12 cellular contexts compared by ENCODE assay signal in the genomic region with DNA sequence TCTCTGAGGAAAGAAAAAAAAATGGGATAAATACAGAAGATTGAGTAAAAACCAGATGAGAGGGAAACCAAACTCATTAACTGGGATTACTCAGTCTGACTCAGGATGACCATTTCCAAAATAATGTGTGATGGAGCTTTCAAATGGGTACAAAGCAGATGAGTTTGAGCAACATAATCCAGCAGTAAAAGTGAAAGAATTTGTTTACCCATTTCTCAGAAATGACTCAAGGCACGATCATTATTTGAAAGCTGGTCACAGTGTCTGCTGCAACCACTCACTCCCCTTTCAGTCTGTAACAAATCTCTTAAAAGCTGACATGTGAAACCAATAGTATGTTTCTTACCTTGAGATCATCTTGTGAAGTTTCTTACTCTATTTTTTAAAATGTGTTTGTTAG.
DNase-seq lines count a peak whose midpoint lies in the region; ATAC-seq and TF ChIP-seq lines count a peak whose summit lies in the region.
"Had no signal": no experiment of that assay in that cellular context is flagged by ENCODE, and none has a peak within 500 bp of the region (broad histone marks: within the 10 kb centered on the region; RNA-seq: fewer than 3 reads in every experiment).

No MANE protein-coding gene starts in this region.

- H2AK5ac ChIP-seq in trophoblast cell (ENCODE audit: low read length) = no peak overlapping the region

- no peak overlapping the region for H3K9ac ChIP-seq in trophoblast cell (ENCODE audit: low read length)

- H2AFZ ChIP-seq in trophoblast cell (ENCODE audit: insufficient read depth, low read length, poor library complexity) = no peak overlapping the region

- no peak overlapping the region for H4K8ac ChIP-seq in trophoblast cell (ENCODE audit: low read depth, low read length)

- no peak overlapping the region for H2BK5ac ChIP-seq in trophoblast cell (ENCODE audit: low read depth, low read length, poor library complexity)

- H3K4me3 ChIP-seq in brain microvascular endothelial cell (ENCODE audit: low read depth, low read length) = no peak overlapping the region
- no peak overlapping the region for H3K4me3 ChIP-seq in trophoblast cell (ENCODE audit: low read depth, low read length)
- H3K4me3 ChIP-seq: skin epidermis had no signal

- no peak overlapping the region for H3K23ac ChIP-seq in trophoblast cell (ENCODE audit: low read length)

- peak overlapping the region; percentile 16 for H3K27ac ChIP-seq in brain microvascular endothelial cell
- H3K27ac ChIP-seq in trophoblast cell (ENCODE audit: low read depth, low read length) = no peak overlapping the region

- H4K12ac ChIP-seq in trophoblast cell (ENCODE audit: low read depth, low read length) = no peak overlapping the region

- no peak overlapping the region for H2BK12ac ChIP-seq in trophoblast cell (ENCODE audit: low read length)

- ATAC-seq in GM19395 (IDR thresholded peaks at IDR 0.05; ENCODE audit: unreplicated experiment) = no peak

- H3K18ac ChIP-seq in trophoblast cell (ENCODE audit: low read length) = no peak overlapping the region

- WGBS in trophoblast cell (ENCODE audit: extremely low coverage, insufficient coverage, insufficient read length) = no CpG with 5 or more reads among the region's 1 CpG

- peaks cover 2% of the 10 kb centered on the region for H3K9me3 ChIP-seq in trophoblast cell (ENCODE audit: insufficient read depth, low read depth, low read length)

- H3K14ac ChIP-seq in trophoblast cell (ENCODE audit: low read length) = no peak overlapping the region

- H3K79me1 ChIP-seq in trophoblast cell (ENCODE audit: low read length) = no peaks in the 10 kb centered on the region

- no peaks in the 10 kb centered on the region for H3K27me3 ChIP-seq in brain microvascular endothelial cell (replicated peaks)
- H3K27me3 ChIP-seq in trophoblast cell (ENCODE audit: insufficient read depth, low read length) = no peaks in the 10 kb centered on the region

- H3K36me3 ChIP-seq in brain microvascular endothelial cell (replicated peaks) = no peaks in the 10 kb centered on the region
- H3K36me3 ChIP-seq in trophoblast cell (ENCODE audit: control insufficient read depth in 1 of 2, insufficient read depth in 2 of 2, low read length in 2 of 2) = no peaks in the 10 kb centered on the region

- H3K4me1 ChIP-seq in trophoblast cell (ENCODE audit: control insufficient read depth in 1 of 2, insufficient read depth in 2 of 2, low read length in 2 of 2) = no peaks in the 10 kb centered on the region

- no peak overlapping the region for H3K4me2 ChIP-seq in trophoblast cell (ENCODE audit: low read length)

- in situ Hi-C loops in brain microvascular endothelial cell (cut with HindIII; ENCODE audit: low pct_ligation_motif_present, low sequenced_read_pairs) = no loop called here

- H3K79me2 ChIP-seq in trophoblast cell (ENCODE audit: control insufficient read depth, insufficient read depth, low read length, poor library complexity) = no peaks in the 10 kb centered on the region

- H2BK120ac ChIP-seq in trophoblast cell (ENCODE audit: insufficient read depth, low read length, poor library complexity) = no peak overlapping the region

- no peak overlapping the region for H4K91ac ChIP-seq in trophoblast cell (ENCODE audit: low read depth, low read length)

- no peak overlapping the region for H3K4ac ChIP-seq in trophoblast cell (ENCODE audit: low read depth, low read length)

- TF ChIP-seq CTCF in brain microvascular endothelial cell (IDR thresholded peaks at IDR 0.05; ENCODE audit: low read depth, low read length, missing control alignments) = no peak

- DNase-seq in activated CD4-positive, alpha-beta T cell treated with anti-CD3 and anti-CD28 coated beads for 48 hours = peak; percentile 39
- no peak for DNase-seq in activated CD4-positive, alpha-beta T cell treated with anti-CD3 and anti-CD28 coated beads, Interleukin-2, amount 50 U/mL, for 1 hour
- peak; percentile 98 for DNase-seq in HT1080 (ENCODE audit: low read depth)
- DNase-seq in brain microvascular endothelial cell = peak; percentile 48
- peak; percentile 61 to 88 for DNase-seq in trophoblast cell
- no peak for DNase-seq in germinal center (ENCODE audit: low spot score)
- DNase-seq in iPS-NIHi7 (ENCODE audit: extremely low spot score) = no peak
- DNase-seq: activated B cell treated with CpG ODN at 0.5 μM for 24 hours, AML-193, NCI-H526 treated with DMSO at 0.1 percent for 48 hours had no signal

Comparison
In these comparisons a context has a peak if more than half of its experiments do, and no peak if none do; other contexts are left out.
1. DNase-seq: peak in activated CD4-positive, alpha-beta T cell treated with anti-CD3 and anti-CD28 coated beads for 48 hours (single experiment), HT1080 (single experiment), brain microvascular endothelial cell (single experiment) and trophoblast cell (2 of 2); none in activated CD4-positive, alpha-beta T cell treated with anti-CD3 and anti-CD28 coated beads, Interleukin-2, amount 50 U/mL, for 1 hour (single experiment), germinal center (single experiment) and iPS-NIHi7 (single experiment).